In genomic region chr16:22152316-22152715, GRCh38 we compare ENCODE assay signal across 11 cellular contexts. TPM values are rescaled to one million over a fixed set of nuclear protein-coding genes. Genes with fewer than 3 reads are reported as not detected.
"Had no signal": no experiment of that assay in that cellular context is flagged by ENCODE, and none has a peak within 500 bp of the region (broad histone marks: within the 10 kb centered on the region; RNA-seq: fewer than 3 reads in every experiment).

No MANE protein-coding gene starts in this region.

- H3K4me1 ChIP-seq: HAP-1 had no signal

- H3K9me3 ChIP-seq: HAP-1 had no signal

- H3K4me1 Mint-ChIP-seq: GM23338 had no signal

- H2AFZ ChIP-seq: GM23248, GM23338 had no signal

- H3K4me3 ChIP-seq: GM23248, GM23338, HAP-1 had no signal

- H3K4me2 ChIP-seq: GM23338 had no signal

- FAIRE-seq: H54 had no signal

- H3K27ac Mint-ChIP-seq: GM23338, H9, HFFc6 had no signal

- DNase-seq: GM23248, GOT3, H7, H9, HCEC 1CT, HFFc6 had no signal

- ATAC-seq: GM23338, HCT116 had no signal

- H3K4me3 Mint-ChIP-seq: GM23338, H9, HFFc6 had no signal

- H3K27ac ChIP-seq: GM23248 had no signal

- H3K9me3 Mint-ChIP-seq: GM23338, H9, HFFc6 had no signal

- H3K36me3 ChIP-seq: HAP-1 had no signal

- H3K9ac ChIP-seq: GM23248 had no signal

RNA-seq across cellular contexts. Expression of gene SDR42E2, which starts 10.0 kb away (rescaled TPM):
- total RNA-seq: GM23248, GM23338, H4, H7, HFFc6 had no signal
- polyA plus RNA-seq: GM23248 had no signal

RNA-seq across cellular contexts. Expression of gene VWA3A, which starts 60.0 kb away (rescaled TPM):
- total RNA-seq: GM23248, H4, H9 had no signal
- polyA plus RNA-seq: GM23248, GM23338 had no signal
